In genomic region chr2:47072728-47073191, GRCh38 we compare ENCODE assay signal across 10 cellular contexts.
DNase-seq lines count a peak whose midpoint lies in the region; ATAC-seq and TF ChIP-seq lines count a peak whose summit lies in the region.
"Had no signal": no experiment of that assay in that cellular context is flagged by ENCODE, and none has a peak within 500 bp of the region (broad histone marks: within the 10 kb centered on the region; RNA-seq: fewer than 3 reads in every experiment).

No MANE protein-coding gene starts in this region.

- POLR2A ChIA-PET in activated CD8-positive, alpha-beta T cell treated with anti-CD3 and anti-CD28 coated beads for 36 hours (lab: Charles Lee) = interaction anchor here (0.8 kb wide), 1 partner anchor 11 kb away, joined by 3 read pairs; no protein-coding TSS in a partner anchor

- TF ChIP-seq CTCF in body of pancreas (IDR thresholded peaks at IDR 0.05) (no peak), mesothelial cell of epicardium (IDR thresholded peaks at IDR 0.05; ENCODE audit: unreplicated experiment) (no peak), thyroid gland (IDR thresholded peaks at IDR 0.05) (no peak)
- no peak for TF ChIP-seq CTCF in activated CD8-positive, alpha-beta T cell treated with anti-CD3 and anti-CD28 coated beads for 36 hours (IDR thresholded peaks at IDR 0.05)

- no peaks in the 10 kb centered on the region for H3K27me3 ChIP-seq in body of pancreas
- no peaks in the 10 kb centered on the region for H3K27me3 ChIP-seq in thyroid gland

- WGBS in body of pancreas, 2 donors = 61 to 89% methylated on average over 9 of the region's 9 CpGs
- WGBS in thyroid gland, 2 donors = 77 to 82% methylated on average over 9 of the region's 9 CpGs

- peaks cover 0 to 3% of the 10 kb centered on the region in 2 donors for H3K36me3 ChIP-seq in body of pancreas (replicated peaks in 1 of 2; ENCODE audit: insufficient read depth in 1 of 2, low read depth in 2 of 2)
- peaks cover 5 to 7% of the 10 kb centered on the region in 2 donors for H3K36me3 ChIP-seq in thyroid gland

- no peaks in the 10 kb centered on the region for H3K9me3 Mint-ChIP-seq in T-helper 2 cell treated with Interferon-gamma antibody and Interleukin-4, amounts not matched to agents 5 μg/mL and 100 μg/mL, for 36 hours
- H3K9me3 Mint-ChIP-seq in mesothelial cell of epicardium = no peaks in the 10 kb centered on the region
- H3K9me3 Mint-ChIP-seq in activated CD8-positive, alpha-beta T cell treated with anti-CD3 and anti-CD28 coated beads for 36 hours = no peaks in the 10 kb centered on the region

- H3K27ac Mint-ChIP-seq in T-helper 2 cell treated with Interferon-gamma antibody and Interleukin-4, amounts not matched to agents 5 μg/mL and 100 μg/mL, for 36 hours = peak overlapping the region; percentile 53
- peak overlapping the region; percentile 18 for H3K27ac Mint-ChIP-seq in mesothelial cell of epicardium
- H3K27ac Mint-ChIP-seq in activated CD8-positive, alpha-beta T cell treated with anti-CD3 and anti-CD28 coated beads for 36 hours = no peak overlapping the region

- peaks cover 21% of the 10 kb centered on the region for H3K36me3 Mint-ChIP-seq in T-helper 2 cell treated with Interferon-gamma antibody and Interleukin-4, amounts not matched to agents 5 μg/mL and 100 μg/mL, for 36 hours (ENCODE audit: low read depth)
- peaks cover 9% of the 10 kb centered on the region for H3K36me3 Mint-ChIP-seq in mesothelial cell of epicardium
- peaks cover 16% of the 10 kb centered on the region for H3K36me3 Mint-ChIP-seq in activated CD8-positive, alpha-beta T cell treated with anti-CD3 and anti-CD28 coated beads for 36 hours (ENCODE audit: low read depth)

- H3K4me3 Mint-ChIP-seq in T-helper 2 cell treated with Interferon-gamma antibody and Interleukin-4, amounts not matched to agents 5 μg/mL and 100 μg/mL, for 36 hours = no peak overlapping the region
- no peak overlapping the region for H3K4me3 Mint-ChIP-seq in mesothelial cell of epicardium
- H3K4me3 Mint-ChIP-seq in activated CD8-positive, alpha-beta T cell treated with anti-CD3 and anti-CD28 coated beads for 36 hours = no peak overlapping the region

- TF ChIP-seq POLR2A in body of pancreas (IDR thresholded peaks at IDR 0.05) (peak in 1 of 3 donors; percentile 27), thyroid gland (IDR thresholded peaks at IDR 0.05) (no peak)

- ATAC-seq in body of pancreas (no peak), HG03565 (IDR thresholded peaks at IDR 0.05; ENCODE audit: unreplicated experiment) (no peak)
- no peak for ATAC-seq in activated CD8-positive, alpha-beta T cell treated with anti-CD3 and anti-CD28 coated beads for 36 hours

- H3K4me1 Mint-ChIP-seq in T-helper 2 cell treated with Interferon-gamma antibody and Interleukin-4, amounts not matched to agents 5 μg/mL and 100 μg/mL, for 36 hours (ENCODE audit: low read depth) = peaks cover 12% of the 10 kb centered on the region
- peaks cover 46% of the 10 kb centered on the region for H3K4me1 Mint-ChIP-seq in mesothelial cell of epicardium
- peaks cover 42% of the 10 kb centered on the region for H3K4me1 Mint-ChIP-seq in activated CD8-positive, alpha-beta T cell treated with anti-CD3 and anti-CD28 coated beads for 36 hours (ENCODE audit: low read depth)

- H3K9me3 ChIP-seq in body of pancreas = no peaks in the 10 kb centered on the region
- no peaks in the 10 kb centered on the region for H3K9me3 ChIP-seq in thyroid gland

- CTCF ChIA-PET in activated CD8-positive, alpha-beta T cell treated with anti-CD3 and anti-CD28 coated beads for 36 hours (lab: Charles Lee) = interaction anchor here (1.3 kb wide), 1 partner anchor 250 kb away, joined by 4 read pairs; no protein-coding TSS in a partner anchor

- H3K4me3 ChIP-seq in body of pancreas (no peak overlapping the region), thyroid gland (replicated peaks in 1 of 3) (no peak overlapping the region)

- H3K27me3 Mint-ChIP-seq in T-helper 2 cell treated with Interferon-gamma antibody and Interleukin-4, amounts not matched to agents 5 μg/mL and 100 μg/mL, for 36 hours (ENCODE audit: low read depth) = no peaks in the 10 kb centered on the region
- no peaks in the 10 kb centered on the region for H3K27me3 Mint-ChIP-seq in mesothelial cell of epicardium (ENCODE audit: low read depth)
- H3K27me3 Mint-ChIP-seq in activated CD8-positive, alpha-beta T cell treated with anti-CD3 and anti-CD28 coated beads for 36 hours = no peaks in the 10 kb centered on the region

- peaks cover 44% of the 10 kb centered on the region for H3K4me1 ChIP-seq in body of pancreas
- H3K4me1 ChIP-seq in thyroid gland = peaks cover 40 to 89% of the 10 kb centered on the region in 2 donors

- intact Hi-C loops in body of pancreas (cut with DNase I) = no loop called here
- intact Hi-C loops in thyroid gland (cut with DNase I) = no loop called here
- intact Hi-C loops in activated CD8-positive, alpha-beta T cell treated with anti-CD3 and anti-CD28 coated beads for 36 hours (cut with micrococcal nuclease) = no loop called here

- DNase-seq in T-helper 2 cell treated with Interferon-gamma antibody and Interleukin-4, amounts not matched to agents 5 μg/mL and 100 μg/mL, for 36 hours (ENCODE audit: low spot score) = no peak
- no peak for DNase-seq in T-helper 2 cell
- peak in 1 of 4 donors; percentile 77 for DNase-seq in body of pancreas
- DNase-seq in mesothelial cell of epicardium (ENCODE audit: low spot score in 2 of 2, unreplicated experiment in 2 of 2) = no peak
- DNase-seq in thyroid gland = no peak
- DNase-seq in NCI-H1092 treated with DMSO at 0.1 percent for 48 hours (lab: John Stamatoyannopoulos, UW) = no peak
- no peak for DNase-seq in activated CD8-positive, alpha-beta T cell treated with anti-CD3 and anti-CD28 coated beads for 36 hours
- DNase-seq: activated CD4-positive, CD25-positive, alpha-beta regulatory T cell; stimulated activated CD4-positive, alpha-beta T cell treated with anti-CD3 and anti-CD28 coated beads, Interleukin-1b, Interleukin-23, amount 100 ng/mL, for 48 hours had no signal

- H3K27ac ChIP-seq in body of pancreas = peak overlapping the region; percentile 16 to 81 (median 50)
- H3K27ac ChIP-seq in thyroid gland = peak overlapping the region; percentile 54 to 96 (median 91)
